25 cellular contexts compared by ENCODE assay signal in the genomic region with DNA sequence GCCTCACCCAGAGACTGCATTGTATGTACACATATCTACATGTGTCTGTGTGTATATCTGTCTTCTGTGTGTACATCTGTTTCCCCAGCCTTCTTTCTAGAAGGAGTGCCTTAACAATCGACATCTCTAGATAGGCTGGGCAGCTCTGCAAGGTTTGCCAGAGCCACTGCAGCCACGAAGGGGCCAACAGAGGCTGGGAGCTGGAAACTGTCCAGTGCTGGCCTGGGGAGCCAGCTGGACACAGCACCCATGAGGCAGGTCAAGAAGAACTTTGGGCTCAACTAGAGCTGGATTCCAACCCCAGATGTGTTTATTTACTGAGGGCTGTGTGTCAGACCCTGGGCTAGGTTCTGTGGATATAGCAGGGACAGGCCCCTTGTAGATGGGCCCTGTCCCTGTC. TPM values are rescaled to one million over a fixed set of nuclear protein-coding genes. Genes with fewer than 3 reads are reported as not detected.
A peak's percentile ranks its signal among the peaks of the same experiment; 100 is the strongest.
DNase-seq lines count a peak whose midpoint lies in the region; ATAC-seq and TF ChIP-seq lines count a peak whose summit lies in the region.
"Had no signal": no experiment of that assay in that cellular context is flagged by ENCODE, and none has a peak within 500 bp of the region (broad histone marks: within the 10 kb centered on the region; RNA-seq: fewer than 3 reads in every experiment).

No MANE protein-coding gene starts in this region.

- DNase-seq in heart right ventricle: peak in 1 of 2 donors; percentile 47
- DNase-seq in left cardiac atrium: no peak
- DNase-seq in left ventricle myocardium superior: no peak
- peak; percentile 48 for DNase-seq in osteoblast (ENCODE audit: insufficient read length, low spot score, missing footprints)
- peak in 1 of 2 donors; percentile 71 for DNase-seq in aorta
- DNase-seq in iPS-NIHi11 (ENCODE audit: low spot score): no peak
- no peak for DNase-seq in stimulated activated CD4-positive, alpha-beta T cell treated with anti-CD3 and anti-CD28 coated beads, Interleukin-4, amount 100 ng/mL, for 24 hours
- DNase-seq in activated CD4-positive, alpha-beta T cell treated with anti-CD3 and anti-CD28 coated beads for 1 hour: no peak
- DNase-seq: activated CD4-positive, alpha-beta T cell treated with anti-CD3 and anti-CD28 coated beads, Interleukin-2, amount 50 U/mL, for 4 hours; activated naive CD4-positive, alpha-beta T cell treated with Interleukin-2 at 50 U/mL for 16 hours; DMS 273 treated with DMSO at 0.1 percent for 48 hours; H7; Karpas-422; NCI-H1092; NCI-H2029; NCI-H446 treated with DMSO at 0.1 percent for 48 hours; RPMI8226; stimulated activated naive CD8-positive, alpha-beta T cell treated with anti-CD3 and anti-CD28 coated beads, Interleukin-15, Interleukin-2, amounts not matched to agents 100 U/mL and 50 U/mL, for 24 hours had no signal

- WGBS in heart right ventricle, 2 donors: 17 to 25% methylated on average over 2 of the region's 2 CpGs
- WGBS in aorta, 2 donors: 3 to 8% methylated on average over 2 of the region's 2 CpGs

- no peak overlapping the region for H3K4me3 ChIP-seq in heart right ventricle
- no peak overlapping the region for H3K4me3 ChIP-seq in osteoblast (ENCODE audit: insufficient read depth, low read length)
- no peak overlapping the region for H3K4me3 ChIP-seq in aorta (ENCODE audit: low read length in 2 of 2)
- H3K4me3 ChIP-seq: BLaER1 treated with 17β-estradiol and CSF1 and Interleukin-3, amounts not matched to agents 10 nM and 100 nM; hepatocyte had no signal

- H3K9me3 ChIP-seq in heart right ventricle: no peaks in the 10 kb centered on the region
- H3K9me3 ChIP-seq in osteoblast (ENCODE audit: low read depth, low read length): no peaks in the 10 kb centered on the region
- H3K9me3 ChIP-seq in aorta (ENCODE audit: control insufficient read depth, low read length): no peaks in the 10 kb centered on the region

- no peaks in the 10 kb centered on the region for H4K20me1 ChIP-seq in osteoblast (ENCODE audit: insufficient read depth, low read length)
- H4K20me1 ChIP-seq: BLaER1 treated with 17β-estradiol and CSF1 and Interleukin-3, amounts not matched to agents 10 nM and 100 nM had no signal

- H2AFZ ChIP-seq in osteoblast (ENCODE audit: low read length): no peak overlapping the region
- H2AFZ ChIP-seq: hepatocyte had no signal

- H3K36me3 ChIP-seq in heart right ventricle: no peaks in the 10 kb centered on the region
- H3K36me3 ChIP-seq in osteoblast (ENCODE audit: insufficient read depth, low read length): no peaks in the 10 kb centered on the region
- no peaks in the 10 kb centered on the region for H3K36me3 ChIP-seq in aorta (ENCODE audit: control insufficient read depth in 1 of 2, insufficient read depth in 2 of 2, low read length in 1 of 2)
- H3K36me3 ChIP-seq: BLaER1 treated with 17β-estradiol and CSF1 and Interleukin-3, amounts not matched to agents 10 nM and 100 nM had no signal

- H3K79me2 ChIP-seq in osteoblast (ENCODE audit: insufficient read depth, low read length): no peaks in the 10 kb centered on the region
- H3K79me2 ChIP-seq: hepatocyte had no signal

- H3K4me2 ChIP-seq in osteoblast (ENCODE audit: insufficient read depth, low read length): no peak overlapping the region
- H3K4me2 ChIP-seq: BLaER1 treated with 17β-estradiol and CSF1 and Interleukin-3, amounts not matched to agents 10 nM and 100 nM; hepatocyte had no signal

- ATAC-seq in heart right ventricle (no peak), left cardiac atrium (no peak), left ventricle myocardium superior (peak; percentile 8), aorta (ENCODE audit: low FRiP score) (peak; percentile 12)
- ATAC-seq: sciatic nerve; stimulated activated naive CD8-positive, alpha-beta T cell treated with anti-CD3 and anti-CD28 coated beads, Interleukin-15, Interleukin-2, amounts not matched to agents 100 U/mL and 50 U/mL, for 24 hours had no signal

- H3K27ac ChIP-seq in heart right ventricle (peak overlapping the region in 6 of 10 donors; percentile 5 to 53 (median 22)), osteoblast (ENCODE audit: low read depth, low read length) (no peak overlapping the region), aorta (ENCODE audit: low read depth in 1 of 2, low read length in 2 of 2) (peak overlapping the region in 1 of 2 donors; percentile 83)
- H3K27ac ChIP-seq: BLaER1 treated with 17β-estradiol and CSF1 and Interleukin-3, amounts not matched to agents 10 nM and 100 nM had no signal

- H3K27me3 ChIP-seq in heart right ventricle (peaks cover 0 to 8% (median 0%) of the 10 kb centered on the region in 7 donors), osteoblast (ENCODE audit: insufficient read depth, low read length) (peaks cover 13% of the 10 kb centered on the region), aorta (ENCODE audit: control insufficient read depth in 1 of 2, insufficient read depth in 2 of 2, low read length in 1 of 2) (no peaks in the 10 kb centered on the region)
- H3K27me3 ChIP-seq: BLaER1 treated with 17β-estradiol and CSF1 and Interleukin-3, amounts not matched to agents 10 nM and 100 nM; hepatocyte had no signal

- H3K4me1 ChIP-seq in heart right ventricle: peaks cover 0 to 66% (median 39%) of the 10 kb centered on the region in 9 donors
- H3K4me1 ChIP-seq in osteoblast (ENCODE audit: insufficient read depth, low read length): no peaks in the 10 kb centered on the region
- no peaks in the 10 kb centered on the region for H3K4me1 ChIP-seq in aorta (ENCODE audit: control insufficient read depth in 1 of 2, insufficient read depth in 2 of 2, low read length in 2 of 2)

- TF ChIP-seq CTCF in heart right ventricle (IDR thresholded peaks at IDR 0.05) (no peak), osteoblast (IDR thresholded peaks at IDR 0.05; ENCODE audit: extremely low read depth, low read depth, low read length) (no peak)

- intact Hi-C loops in heart right ventricle (cut with DNase I): loop anchor here in 1 of 10 donors (5.0 kb wide), 1 partner anchor 83 kb away; no protein-coding TSS in a partner anchor
- intact Hi-C loops in left cardiac atrium (cut with DNase I): no loop called here
- intact Hi-C loops in left ventricle myocardium superior (cut with micrococcal nuclease): no loop called here
- intact Hi-C loops in aorta (cut with DNase I): loop anchor here in 1 of 2 donors (5.0 kb wide), 1 partner anchor 38 kb away; no protein-coding TSS in a partner anchor

RNA-seq across cellular contexts. Expression of gene SGSM1, which starts 3.3 kb away (rescaled TPM):
- total RNA-seq in heart right ventricle (10 to 100 TPM in 1 of 10 donors, 1 to 10 TPM in 9; 5.5 to 14.3 (median 8.3) TPM), left cardiac atrium (10 to 100 TPM; 16.1 to 24.8 TPM), left ventricle myocardium superior (11.6 TPM), osteoblast (not detected in 2 replicates), aorta (1 to 10 TPM; 9.2 to 9.5 TPM)
- polyA plus RNA-seq in heart right ventricle (1 to 10 TPM; 1.1 to 7.2 TPM), aorta (1 to 10 TPM in 1 of 2 donors, under 1 TPM in 1; 0.50 to 5.9 TPM)
- total RNA-seq: A673 had no signal

RNA-seq across cellular contexts. Expression of gene PIWIL3, which starts 34.8 kb away (rescaled TPM):
- total RNA-seq in heart right ventricle (not detected), left cardiac atrium (not detected), left ventricle myocardium superior (not detected), osteoblast (not detected in 2 replicates), aorta (not detected)
- polyA plus RNA-seq in heart right ventricle (not detected), aorta (not detected)
- total RNA-seq: A673, astrocyte, hepatocyte, kidney epithelial cell, sciatic nerve had no signal
- polyA plus RNA-seq: endothelial cell of umbilical vein, hepatocyte had no signal

Comparison
In these comparisons a context has a peak if more than half of its experiments do, and no peak if none do; other contexts are left out.
1. ATAC-seq: peak in left ventricle myocardium superior (single experiment) and aorta (single experiment); none in heart right ventricle (0 of 8) and left cardiac atrium (0 of 2).